8 cellular contexts compared by ENCODE assay signal in the genomic region with DNA sequence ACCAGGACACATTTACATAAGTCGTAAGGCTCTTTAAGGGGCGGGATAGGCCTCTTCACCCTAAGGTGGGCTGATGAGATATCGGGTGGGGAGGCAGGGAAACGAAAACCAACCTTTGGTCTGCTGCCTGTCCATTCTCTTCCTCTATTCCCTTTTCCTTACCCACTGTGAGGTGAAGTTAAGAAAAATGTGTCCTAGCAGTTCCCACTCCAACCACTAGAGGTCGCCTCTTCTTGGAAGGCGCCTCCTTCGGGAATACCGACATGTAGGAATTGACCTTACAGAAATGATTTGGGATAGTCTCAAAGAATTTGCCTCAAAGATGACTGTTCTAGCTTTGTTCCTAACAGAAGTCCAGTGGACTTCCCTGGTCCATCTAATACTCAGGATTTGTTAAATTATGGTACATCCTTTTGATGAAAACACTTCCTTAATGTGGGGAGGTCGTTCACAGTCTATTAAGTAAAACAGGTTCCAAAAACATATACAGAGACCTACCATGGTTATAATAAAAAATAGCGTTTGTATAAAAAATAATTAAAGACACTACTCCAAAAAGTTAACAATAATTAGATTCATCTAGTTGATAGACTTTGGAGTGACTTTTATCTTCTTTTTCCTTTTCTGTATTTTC. TPM values are rescaled to one million over a fixed set of nuclear protein-coding genes. Genes with fewer than 3 reads are reported as not detected.
DNase-seq lines count a peak whose midpoint lies in the region; ATAC-seq, FAIRE-seq and TF ChIP-seq lines count a peak whose summit lies in the region.

No MANE protein-coding gene starts in this region.

- POLR2A ChIA-PET in SK-N-SH (lab: Yijun Ruan, JAX): no interaction called here
- POLR2A ChIA-PET in RWPE1 (lab: Yijun Ruan, JAX; ENCODE audit: low non-redundant PET): interaction anchor here (0.6 kb wide), 1 partner anchor 30 kb away, joined by 3 read pairs; no protein-coding TSS in a partner anchor

- no peak for FAIRE-seq in HTR-8/SVneo (lab: Jason Lieb, UNC)

- peak; percentile 98 for TF ChIP-seq CTCF in SK-N-SH (IDR thresholded peaks at IDR 0.05)
- peak; percentile 97 for TF ChIP-seq CTCF in RWPE1 (conservative IDR thresholded peaks at IDR 0.05; ENCODE audit: low read depth)
- peak in 2 of 3 donors; percentile 16 to 78 for TF ChIP-seq CTCF in omental fat pad (IDR thresholded peaks at IDR 0.05)

- 20% methylated on average over 10 of the region's 10 CpGs for WGBS in SK-N-SH (ENCODE audit: low lambda C conversion rate)

- no peak overlapping the region; a peak in 1 of 4 replicates for H3K4me3 ChIP-seq in SK-N-SH (ENCODE audit: low read depth in 2 of 2, low read length in 1 of 2)

- no peaks in the 10 kb centered on the region for H3K36me3 ChIP-seq in SK-N-SH (replicated peaks in 1 of 2; ENCODE audit: control insufficient read depth in 1 of 2, insufficient read depth in 2 of 2, low read length in 1 of 2)

- H3F3A ChIP-seq in SK-N-SH (replicated peaks; ENCODE audit: insufficient read depth): peaks cover 18% of the 10 kb centered on the region

- H3K27me3 ChIP-seq in SK-N-SH (ENCODE audit: insufficient read depth): no peaks in the 10 kb centered on the region

- DNase-seq in SK-N-SH (peak; percentile 68), HTR-8/SVneo (ENCODE audit: insufficient read length, low spot score) (peak; percentile 64), RWPE1 (ENCODE audit: low spot score) (peak; percentile 56), fibroblast of gingiva (ENCODE audit: low read depth) (peak; percentile 62), omental fat pad (ENCODE audit: low spot score) (peak; percentile 59)

- H3K79me2 ChIP-seq in SK-N-SH (ENCODE audit: insufficient read depth): no peaks in the 10 kb centered on the region

- CTCF ChIA-PET in SK-N-SH (lab: Yijun Ruan, JAX) (interaction anchor here (0.6 to 5.3 kb wide), 37 partner anchors 8 to 524 kb away, joined by 3 to 37 read pairs (median 4); no protein-coding TSS in a partner anchor), RWPE1 (lab: Yijun Ruan, JAX) (interaction anchor here (0.6 to 1.4 kb wide), 4 partner anchors 9 to 380 kb away, joined by 3 to 5 read pairs (median 4); no protein-coding TSS in a partner anchor)

- no peak for TF ChIP-seq EP300 in SK-N-SH (IDR thresholded peaks at IDR 0.05; ENCODE audit: borderline replicate concordance in 1 of 2, low read depth in 1 of 2, low read length in 1 of 2)

- no peak for ATAC-seq in SK-N-SH treated with all-trans-retinoic acid at 6 μM for 48 hours
- ATAC-seq in omental fat pad (ENCODE audit: low FRiP score): peak; percentile 58
- no peak for ATAC-seq in GM21367 (IDR thresholded peaks at IDR 0.05; ENCODE audit: unreplicated experiment)
- no peak for ATAC-seq in GM18498 (IDR thresholded peaks at IDR 0.05; ENCODE audit: unreplicated experiment)

- H3K9me2 ChIP-seq in SK-N-SH: no peaks in the 10 kb centered on the region

- TF ChIP-seq RAD21 in SK-N-SH (IDR thresholded peaks at IDR 0.05; ENCODE audit: low read length): peak; percentile 73

- H2AFZ ChIP-seq in SK-N-SH (ENCODE audit: low read depth): peak overlapping the region; percentile 74; the same call in 1 of the 2 replicates

- no peaks in the 10 kb centered on the region for H3K9me3 ChIP-seq in SK-N-SH

- peak overlapping the region in 1 of 2 experiments; percentile 14; a peak in 1 of 4 replicates for H3K27ac ChIP-seq in SK-N-SH (ENCODE audit: low read depth in 2 of 2, low read length in 1 of 2)
- no peak overlapping the region for H3K27ac ChIP-seq in RWPE1

- no peaks in the 10 kb centered on the region for H4K20me1 ChIP-seq in SK-N-SH (ENCODE audit: insufficient read depth)

- H3K4me1 ChIP-seq in SK-N-SH (ENCODE audit: control insufficient read depth in 1 of 2, insufficient read depth in 2 of 2, low read depth in 1 of 2, low read length in 1 of 2): peaks cover 0 to 14% of the 10 kb centered on the region in 2 experiments; a peak in 1 of 4 replicates

- no peak overlapping the region for H3K4me2 ChIP-seq in SK-N-SH

- no peak overlapping the region for H3K9ac ChIP-seq in SK-N-SH

TF ChIP-seq in SK-N-SH, 30 proteins besides CTCF, POLR2A, EP300 and RAD21 (continues in another document):
- TF ChIP-seq PBX3 (IDR thresholded peaks at IDR 0.05) (no peak), ELF1 (IDR thresholded peaks at IDR 0.05) (no peak), MEF2A (IDR thresholded peaks at IDR 0.05; ENCODE audit: borderline replicate concordance, low read depth) (no peak), TEAD4 (IDR thresholded peaks at IDR 0.05; ENCODE audit: borderline replicate concordance, insufficient read depth) (no peak)

TF ChIP-seq in SK-N-SH treated with all-trans-retinoic acid at 6 μM for 48 hours, 23 proteins besides CTCF, POLR2A, EP300 and RAD21 (continues in another document):
- TF ChIP-seq ZFP30 (CRISPR knock-in tag; IDR thresholded peaks at IDR 0.05) (no peak), CREB5 (CRISPR knock-in tag; IDR thresholded peaks at IDR 0.05; ENCODE audit: low read depth) (no peak), ZC3H10 (CRISPR knock-in tag; IDR thresholded peaks at IDR 0.05) (no peak), ARNTL (CRISPR knock-in tag; IDR thresholded peaks at IDR 0.05; ENCODE audit: borderline replicate concordance, low read depth) (no peak), TCF4 (CRISPR knock-in tag; IDR thresholded peaks at IDR 0.05; ENCODE audit: borderline replicate concordance) (no peak), ZNF70 (CRISPR knock-in tag; IDR thresholded peaks at IDR 0.05) (no peak), CSDC2 (CRISPR knock-in tag; IDR thresholded peaks at IDR 0.05) (no peak), ZNF8 (CRISPR knock-in tag; IDR thresholded peaks at IDR 0.05) (no peak), BACH2 (CRISPR knock-in tag; IDR thresholded peaks at IDR 0.05; ENCODE audit: borderline replicate concordance) (no peak), ZNF565 (CRISPR knock-in tag; conservative IDR thresholded peaks at IDR 0.05; ENCODE audit: low read depth) (no peak), PATZ1 (CRISPR knock-in tag; IDR thresholded peaks at IDR 0.05; ENCODE audit: borderline replicate concordance) (no peak)
- TF ChIP-seq, protein P1, sequence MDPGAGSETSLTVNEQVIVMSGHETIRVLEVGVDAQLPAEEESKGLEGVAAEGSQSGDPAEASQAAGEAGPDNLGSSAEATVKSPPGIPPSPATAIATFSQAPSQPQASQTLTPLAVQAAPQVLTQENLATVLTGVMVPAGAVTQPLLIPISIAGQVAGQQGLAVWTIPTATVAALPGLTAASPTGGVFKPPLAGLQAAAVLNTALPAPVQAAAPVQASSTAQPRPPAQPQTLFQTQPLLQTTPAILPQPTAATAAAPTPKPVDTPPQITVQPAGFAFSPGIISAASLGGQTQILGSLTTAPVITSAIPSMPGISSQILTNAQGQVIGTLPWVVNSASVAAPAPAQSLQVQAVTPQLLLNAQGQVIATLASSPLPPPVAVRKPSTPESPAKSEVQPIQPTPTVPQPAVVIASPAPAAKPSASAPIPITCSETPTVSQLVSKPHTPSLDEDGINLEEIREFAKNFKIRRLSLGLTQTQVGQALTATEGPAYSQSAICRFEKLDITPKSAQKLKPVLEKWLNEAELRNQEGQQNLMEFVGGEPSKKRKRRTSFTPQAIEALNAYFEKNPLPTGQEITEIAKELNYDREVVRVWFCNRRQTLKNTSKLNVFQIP (CRISPR knock-in tag; IDR thresholded peaks at IDR 0.05; ENCODE audit: borderline replicate concordance, low read depth): no peak

RNA-seq across cellular contexts. Expression of gene AZIN2, which starts 14.1 kb away (rescaled TPM):
- polyA plus RNA-seq in SK-N-SH (2012; rRNA removed): 17.8 and 20.6 TPM in 2 replicates
- polyA plus RNA-seq in SK-N-SH (2012; cell fraction: cytosol; rRNA removed): 9.1 and 13.7 TPM in 2 replicates
- polyA plus RNA-seq in SK-N-SH (2012; cell fraction: nucleus; rRNA removed): 50.0 and 58.2 TPM in 2 replicates
- total RNA-seq in omental fat pad: 1 to 10 TPM; 1.8 to 5.3 (median 3.5) TPM

RNA-seq across cellular contexts. Expression of gene AK2, which starts 58.4 kb away (rescaled TPM):
- 191 and 212 TPM in 2 replicates for polyA plus RNA-seq in SK-N-SH (2012; rRNA removed)
- 187 and 197 TPM in 2 replicates for polyA plus RNA-seq in SK-N-SH (2012; cell fraction: cytosol; rRNA removed)
- 219 and 258 TPM in 2 replicates for polyA plus RNA-seq in SK-N-SH (2012; cell fraction: nucleus; rRNA removed)
- 100 to 1,000 TPM; 146 to 297 (median 161) TPM for total RNA-seq in omental fat pad

Comparison
In these comparisons a context has a peak if more than half of its experiments do, and no peak if none do; other contexts are left out.
1. CTCF ChIP-seq: peak in every context shown above with its lines; median percentile 98 in SK-N-SH; 97 in RWPE1; 47 in omental fat pad.